In the genomic region with DNA sequence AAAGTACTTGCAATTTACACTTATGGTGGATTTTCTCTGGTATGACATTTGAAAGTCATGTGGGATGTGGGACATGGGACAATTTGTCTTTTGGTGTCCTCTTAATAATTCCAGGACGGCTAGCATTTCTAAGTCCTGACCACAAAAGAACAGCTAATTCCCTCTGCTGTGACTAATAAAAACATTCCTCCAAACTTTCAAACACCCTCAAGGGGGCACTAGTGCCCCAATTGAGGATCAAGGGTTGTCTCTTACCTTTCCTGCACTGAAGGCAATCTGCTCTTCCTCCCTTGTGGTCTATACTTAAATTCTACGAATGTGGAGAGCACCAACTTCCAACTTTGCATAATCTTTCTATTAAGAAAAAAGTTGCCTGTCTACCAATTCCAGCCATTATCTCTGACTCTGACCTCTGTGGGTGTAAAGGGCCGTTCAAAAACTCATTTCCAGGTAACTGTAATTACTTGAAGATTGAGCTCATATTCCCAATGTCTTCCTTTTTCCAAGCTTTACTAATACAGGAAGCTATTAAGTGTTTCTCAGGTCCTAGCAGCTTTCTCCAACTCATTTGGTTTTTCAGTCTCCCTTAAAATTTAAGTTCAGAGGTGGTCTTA, we compare ENCODE assay signal across 9 cellular contexts.
DNase-seq lines count a peak whose midpoint lies in the region; ATAC-seq and TF ChIP-seq lines count a peak whose summit lies in the region.
"Had no signal": no experiment of that assay in that cellular context is flagged by ENCODE, and none has a peak within 500 bp of the region (broad histone marks: within the 10 kb centered on the region; RNA-seq: fewer than 3 reads in every experiment).

No MANE protein-coding gene starts in this region.

- H3K9me3 ChIP-seq in AG04450 (ENCODE audit: control insufficient read depth, insufficient read depth, low read length): no peaks in the 10 kb centered on the region

- H3K27ac ChIP-seq in AG04450 (ENCODE audit: low read depth, low read length): no peak overlapping the region
- H3K27ac ChIP-seq: parathyroid adenoma had no signal

- TF ChIP-seq POLR2A in GM18505 (IDR thresholded peaks at IDR 0.05; ENCODE audit: borderline replicate concordance, extremely low read depth, insufficient read depth, insufficient read length): no peak

- POLR2A ChIA-PET in AG04450 (lab: Yijun Ruan, JAX): no interaction called here

- DNase-seq in AG04450 (ENCODE audit: low read depth, low spot score) (peak; percentile 50), NCI-H526 treated with DMSO at 0.1 percent for 48 hours (lab: John Stamatoyannopoulos, UW) (peak; percentile 10), activated T-cell treated with anti-CD3 and anti-CD28 coated beads for 48 hours (ENCODE audit: low read depth) (peak; percentile 23), fibroblast of villous mesenchyme (ENCODE audit: low read depth) (peak; percentile 87), retinal pigment epithelial cell (ENCODE audit: low read depth) (peak; percentile 43), GM19240 (ENCODE audit: insufficient read length, low spot score) (no peak)

- ATAC-seq in GM18505 (IDR thresholded peaks at IDR 0.05; ENCODE audit: unreplicated experiment): peak; percentile 75
- peak; percentile 61 for ATAC-seq in HG02970 (IDR thresholded peaks at IDR 0.05; ENCODE audit: low FRiP score, unreplicated experiment)

- H3K4me3 ChIP-seq in AG04450 (ENCODE audit: low read depth, low read length) (no peak overlapping the region), fibroblast of villous mesenchyme (ENCODE audit: low read depth, low read length) (no peak overlapping the region), retinal pigment epithelial cell (ENCODE audit: low read length) (no peak overlapping the region)

- no peaks in the 10 kb centered on the region for H3K27me3 ChIP-seq in AG04450 (ENCODE audit: control insufficient read depth, insufficient read depth, low read length)

- CTCF ChIA-PET in AG04450 (lab: Charles Lee): interaction anchor here (0.6 to 3.2 kb wide), 43 partner anchors 9 to 820 kb away, joined by 3 to 226 read pairs (median 5); no protein-coding TSS in a partner anchor

- TF ChIP-seq CTCF in AG04450 (IDR thresholded peaks at IDR 0.05; ENCODE audit: low read depth, low read length) (peak; percentile 73), fibroblast of villous mesenchyme (IDR thresholded peaks at IDR 0.05; ENCODE audit: insufficient read depth, low read depth, low read length) (peak; percentile 66), retinal pigment epithelial cell (conservative IDR thresholded peaks at IDR 0.05; ENCODE audit: low read depth, low read length) (peak; percentile 74)
